15 cellular contexts compared by ENCODE assay signal in the genomic region with DNA sequence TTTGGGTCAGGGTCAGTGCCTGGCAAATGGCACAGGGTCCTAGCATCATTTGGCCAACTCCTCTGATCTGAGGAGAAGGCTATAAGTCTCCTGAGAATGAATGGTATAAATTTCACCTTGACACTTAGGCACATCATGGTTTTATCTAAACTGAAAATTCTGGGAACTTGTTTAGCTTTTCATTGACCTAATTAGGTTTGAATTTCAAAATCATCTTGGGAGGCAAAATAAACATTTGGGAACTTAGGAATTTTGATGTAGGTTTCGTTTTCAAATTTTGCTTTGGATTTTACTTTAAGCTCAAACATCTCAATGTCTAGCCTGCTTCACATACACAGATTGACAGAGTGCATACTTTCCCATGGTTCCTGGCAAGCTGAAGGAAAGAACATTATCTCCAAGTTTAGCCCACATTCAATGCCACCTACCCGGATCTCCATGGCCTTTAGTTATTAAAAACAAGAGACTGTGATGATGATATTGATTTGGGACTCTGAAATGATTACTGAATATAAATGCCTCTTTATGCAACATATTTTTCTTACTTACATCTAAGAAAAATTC.
"Had no signal": no experiment of that assay in that cellular context is flagged by ENCODE, and none has a peak within 500 bp of the region (broad histone marks: within the 10 kb centered on the region; RNA-seq: fewer than 3 reads in every experiment).

No MANE protein-coding gene starts in this region.

- H3K9me3 ChIP-seq: lower lobe of right lung, testis, upper lobe of right lung had no signal

- H3K27ac ChIP-seq: lower lobe of right lung, testis, upper lobe of right lung had no signal

- H3K4me3 ChIP-seq: lower lobe of right lung, testis, upper lobe of right lung had no signal

- H3K36me3 ChIP-seq: lower lobe of right lung, upper lobe of right lung had no signal

- DNase-seq: activated CD4-positive, alpha-beta memory T cell treated with anti-CD3 and anti-CD28 coated beads, Interleukin-2, amount 10 ng/mL, durations not matched to agents 7 days and 5 days; activated CD4-positive, alpha-beta T cell treated with anti-CD3 and anti-CD28 coated beads for 36 hours; activated gamma-delta T cell treated with Interleukin-2 at 50 U/mL for 16 hours; activated naive CD8-positive, alpha-beta T cell treated with anti-CD3 and anti-CD28 coated beads, Interleukin-2, amount 10 ng/mL, durations not matched to agents 7 days and 5 days; activated T-cell treated with anti-CD3 and anti-CD28 coated beads, Interleukin-2, amount 50 U/mL, for 72 hours; aorta; hippocampal formation; kidney glomerular epithelial cell; lower lobe of right lung; naive B cell; stimulated activated naive CD8-positive, alpha-beta T cell treated with anti-CD3 and anti-CD28 coated beads, Interleukin-15, amount 100 ng/mL, for 72 hours; T1000; testis; upper lobe of right lung had no signal

- H3K4me1 ChIP-seq: testis had no signal

- H3K27me3 ChIP-seq: testis, upper lobe of right lung had no signal

- ATAC-seq: activated CD4-positive, alpha-beta T cell treated with anti-CD3 and anti-CD28 coated beads for 36 hours; activated T-cell treated with anti-CD3 and anti-CD28 coated beads, Interleukin-2, amount 50 U/mL, for 72 hours; lower lobe of right lung; sciatic nerve; stimulated activated naive CD8-positive, alpha-beta T cell treated with anti-CD3 and anti-CD28 coated beads, Interleukin-15, amount 100 ng/mL, for 72 hours; upper lobe of right lung had no signal
